In genomic region chr6:34688956-34689355, GRCh38 we compare ENCODE assay signal across 14 cellular contexts.
"Had no signal": no experiment of that assay in that cellular context is flagged by ENCODE, and none has a peak within 500 bp of the region (broad histone marks: within the 10 kb centered on the region; RNA-seq: fewer than 3 reads in every experiment).

No MANE protein-coding gene starts in this region.

- H3K27ac ChIP-seq: cardiac muscle cell, colonic mucosa, epithelial cell of prostate, ovary had no signal

- H3K4me3 Mint-ChIP-seq: activated CD4-positive, alpha-beta T cell treated with anti-CD3 and anti-CD28 coated beads for 36 hours; activated CD8-positive, alpha-beta T cell treated with anti-CD3 and anti-CD28 coated beads, Interleukin-2, amount 10 ng/mL, durations not matched to agents 7 days and 5 days; activated T-helper 1 cell treated with anti-CD3 and anti-CD28 coated beads, Interleukin-12 subunit alpha, Interleukin-12 subunit beta, Interleukin-2, Interleukin-4 antibody, amounts not matched to agents 30 ng/mL and 10 ng/mL and 1 ng/mL, durations not matched to agents 14 hours and 24 hours and 36 hours; memory B cell; nephron progenitor cell had no signal

- H3K27me3 ChIP-seq: cardiac muscle cell, colonic mucosa, ovary had no signal

- H3K4me1 ChIP-seq: colonic mucosa had no signal

- DNase-seq: activated CD4-positive, alpha-beta T cell treated with anti-CD3 and anti-CD28 coated beads for 36 hours; activated CD8-positive, alpha-beta T cell treated with anti-CD3 and anti-CD28 coated beads, Interleukin-2, amount 10 ng/mL, durations not matched to agents 7 days and 5 days; activated naive CD4-positive, alpha-beta T cell; colonic mucosa; left colon; nephron progenitor cell; ovary; stimulated activated CD4-positive, alpha-beta T cell treated with anti-CD3 and anti-CD28 coated beads, Interleukin-2, amount 100 ng/mL, for 48 hours; stimulated activated naive CD8-positive, alpha-beta T cell treated with anti-CD3 and anti-CD28 coated beads, Interleukin-15, Interleukin-2, amounts not matched to agents 100 U/mL and 50 U/mL, for 24 hours; T-helper 9 cell had no signal

- H3K4me3 ChIP-seq: cardiac muscle cell, colonic mucosa, ovary had no signal

- H3K27me3 Mint-ChIP-seq: activated CD4-positive, alpha-beta T cell treated with anti-CD3 and anti-CD28 coated beads for 36 hours; memory B cell had no signal

- H3K36me3 ChIP-seq: cardiac muscle cell, colonic mucosa, ovary had no signal

- H3K9me3 Mint-ChIP-seq: activated T-helper 1 cell treated with anti-CD3 and anti-CD28 coated beads, Interleukin-12 subunit alpha, Interleukin-12 subunit beta, Interleukin-2, Interleukin-4 antibody, amounts not matched to agents 30 ng/mL and 10 ng/mL and 1 ng/mL, durations not matched to agents 14 hours and 24 hours and 36 hours; memory B cell had no signal

- ATAC-seq: activated CD4-positive, alpha-beta T cell treated with anti-CD3 and anti-CD28 coated beads for 36 hours; activated CD8-positive, alpha-beta T cell treated with anti-CD3 and anti-CD28 coated beads, Interleukin-2, amount 10 ng/mL, durations not matched to agents 7 days and 5 days; left colon; stimulated activated naive CD8-positive, alpha-beta T cell treated with anti-CD3 and anti-CD28 coated beads, Interleukin-15, Interleukin-2, amounts not matched to agents 100 U/mL and 50 U/mL, for 24 hours had no signal

- H3K27ac Mint-ChIP-seq: activated CD4-positive, alpha-beta T cell treated with anti-CD3 and anti-CD28 coated beads for 36 hours; activated CD8-positive, alpha-beta T cell treated with anti-CD3 and anti-CD28 coated beads, Interleukin-2, amount 10 ng/mL, durations not matched to agents 7 days and 5 days; activated T-helper 1 cell treated with anti-CD3 and anti-CD28 coated beads, Interleukin-12 subunit alpha, Interleukin-12 subunit beta, Interleukin-2, Interleukin-4 antibody, amounts not matched to agents 30 ng/mL and 10 ng/mL and 1 ng/mL, durations not matched to agents 14 hours and 24 hours and 36 hours; memory B cell; nephron progenitor cell had no signal
